Comparison of ENCODE assay signal across 9 cellular contexts in the genomic region with DNA sequence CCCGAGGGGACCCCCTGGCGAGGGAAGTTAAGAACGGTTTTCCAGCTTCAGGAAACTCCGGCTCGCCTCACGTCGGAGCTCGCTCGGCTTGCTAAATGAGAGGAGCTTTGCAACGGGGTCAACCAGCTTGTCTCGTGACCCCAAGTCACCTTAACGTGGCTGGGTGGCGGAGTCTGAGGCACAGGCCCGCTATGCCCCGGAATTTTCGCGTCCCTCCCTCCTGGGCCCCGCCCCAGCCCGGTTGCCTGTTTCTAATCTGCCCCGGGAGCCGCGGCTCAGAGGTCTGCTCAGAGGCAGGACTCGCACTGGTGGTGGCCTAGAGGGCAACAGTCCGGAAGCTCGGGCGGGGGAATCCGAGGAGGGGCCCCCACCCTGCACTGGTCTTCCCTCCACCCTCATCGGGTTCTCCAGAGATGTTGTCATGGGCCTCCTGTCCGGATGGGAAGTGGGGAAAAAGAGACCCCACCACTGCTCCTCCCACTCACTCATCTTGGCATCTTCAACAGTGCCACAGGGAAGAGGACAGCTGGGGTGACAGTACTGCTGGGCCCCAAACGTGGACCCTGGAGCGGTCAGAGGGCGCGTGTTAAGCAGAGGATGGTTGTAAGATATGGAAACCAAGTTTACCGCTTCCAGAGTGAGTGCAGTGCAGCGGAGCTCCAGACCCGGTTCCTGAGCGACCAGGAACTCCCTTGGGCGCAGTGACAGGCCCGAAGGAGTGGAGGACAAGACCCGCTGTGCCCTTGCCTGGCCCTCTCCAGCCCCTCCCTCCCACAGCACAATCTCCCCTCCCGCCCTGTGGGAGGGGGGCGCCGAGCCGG. TPM values are rescaled to one million over a fixed set of nuclear protein-coding genes. Genes with fewer than 3 reads are reported as not detected.
DNase-seq lines count a peak whose midpoint lies in the region; TF ChIP-seq lines count a peak whose summit lies in the region.
"Had no signal": no experiment of that assay in that cellular context is flagged by ENCODE, and none has a peak within 500 bp of the region (broad histone marks: within the 10 kb centered on the region; RNA-seq: fewer than 3 reads in every experiment).

No MANE protein-coding gene starts in this region.

- H3K9ac ChIP-seq in MM.1S (ENCODE audit: low read length), result 0 out of 2 replicates have a peak overlapping the region, but pooled peaks have one; percentile 16

- TF ChIP-seq CTCF in MM.1S (IDR thresholded peaks at IDR 0.05; ENCODE audit: low read length) (no peak), dorsolateral prefrontal cortex (IDR thresholded peaks at IDR 0.05 in 54 of 56, conservative IDR thresholded peaks at IDR 0.05 in 2 of 56; ENCODE audit: low read depth in 1 of 56, partially characterized antibody in 56 of 56) (no peak), HFFc6 (IDR thresholded peaks at IDR 0.05) (no peak)

- H3K27ac ChIP-seq in CD8-positive, alpha-beta memory T cell (ENCODE audit: low read depth, low read length), result no peak overlapping the region
- H3K27ac ChIP-seq in MM.1S (ENCODE audit: low read length), result no peak overlapping the region
- H3K27ac ChIP-seq in dorsolateral prefrontal cortex, result peak overlapping the region in 34 of 59 donors; percentile 6 to 81 (median 65)

- intact Hi-C loops in dorsolateral prefrontal cortex (cut with DNase I), result loop anchor here in 1 of 2 donors (5.0 to 10.0 kb wide), 2 partner anchors 52 to 96 kb away; a partner anchor contains a TSS

- H3K4me3 Mint-ChIP-seq in CD8-positive, alpha-beta memory T cell, result peak overlapping the region; percentile 60 to 78 (median 65)
- H3K4me3 Mint-ChIP-seq in HFFc6, result no peak overlapping the region

- no peaks in the 10 kb centered on the region for H3K36me3 ChIP-seq in CD8-positive, alpha-beta memory T cell (ENCODE audit: insufficient read depth, low read length)
- H3K36me3 ChIP-seq in MM.1S (replicated peaks; ENCODE audit: insufficient read depth, low read length) (no peaks in the 10 kb centered on the region), neuron (ENCODE audit: insufficient read depth, low read length) (no peaks in the 10 kb centered on the region)

- peaks cover 72 to 87% of the 10 kb centered on the region in 2 donors for H3K27me3 Mint-ChIP-seq in CD8-positive, alpha-beta memory T cell
- peaks cover 83% of the 10 kb centered on the region for H3K27me3 Mint-ChIP-seq in HFFc6 (ENCODE audit: insufficient read depth)

- H3K4me2 ChIP-seq in MM.1S (ENCODE audit: low read depth, low read length), result peak overlapping the region; percentile 85

- no peaks in the 10 kb centered on the region for H3K79me2 ChIP-seq in MM.1S (ENCODE audit: low read length)

- peaks cover 75% of the 10 kb centered on the region for H3K27me3 ChIP-seq in CD8-positive, alpha-beta memory T cell (ENCODE audit: insufficient read depth, low read length, poor library complexity, severe bottlenecking)
- H3K27me3 ChIP-seq in MM.1S (replicated peaks; ENCODE audit: insufficient read depth, low read length), result peaks cover 8% of the 10 kb centered on the region; the same call in 1 of the 2 replicates
- H3K27me3 ChIP-seq in dorsolateral prefrontal cortex, result peaks cover 5 to 86% (median 59%) of the 10 kb centered on the region in 45 donors
- H3K27me3 ChIP-seq in neuron (ENCODE audit: insufficient read depth, low read length), result peaks cover 99% of the 10 kb centered on the region

- POLR2A ChIA-PET in CD8-positive, alpha-beta memory T cell (lab: Charles Lee), result no interaction called here

- H3K9me3 Mint-ChIP-seq in CD8-positive, alpha-beta memory T cell, result no peaks in the 10 kb centered on the region
- H3K9me3 Mint-ChIP-seq in HFFc6, result no peaks in the 10 kb centered on the region

- H2AFZ ChIP-seq in MM.1S (ENCODE audit: low read length) (peak overlapping the region; percentile 90), neuron (ENCODE audit: low read depth, low read length) (peak overlapping the region; percentile 80)

- no peaks in the 10 kb centered on the region for H4K20me1 ChIP-seq in MM.1S (ENCODE audit: insufficient read depth, low read length)

- H3K27ac Mint-ChIP-seq in CD8-positive, alpha-beta memory T cell, result no peak overlapping the region
- H3K27ac Mint-ChIP-seq in HFFc6, result no peak overlapping the region

- no peaks in the 10 kb centered on the region for H3K9me2 ChIP-seq in MM.1S (replicated peaks; ENCODE audit: insufficient read depth, low read length)

- no peaks in the 10 kb centered on the region for H3K36me3 Mint-ChIP-seq in CD8-positive, alpha-beta memory T cell
- H3K36me3 Mint-ChIP-seq in HFFc6 (ENCODE audit: low read depth), result no peaks in the 10 kb centered on the region

- no peak for DNase-seq in CD8-positive, alpha-beta memory T cell
- DNase-seq in MM.1S (no peak), dorsolateral prefrontal cortex (no peak), SIG-M5 (lab: John Stamatoyannopoulos, UW) (no peak), dermis blood vessel endothelial cell (no peak), HFFc6 (no peak), NCI-H1694 treated with DMSO at 0.1 percent for 48 hours (lab: John Stamatoyannopoulos, UW) (no peak)
- DNase-seq: NCI-H2029 treated with DMSO at 0.1 percent for 48 hours had no signal

- H3K4me1 ChIP-seq in CD8-positive, alpha-beta memory T cell (ENCODE audit: insufficient read depth, low read length), result peaks cover 29% of the 10 kb centered on the region
- H3K4me1 ChIP-seq in MM.1S (ENCODE audit: low read length) (no peaks in the 10 kb centered on the region), neuron (ENCODE audit: insufficient read depth, low read length) (peaks cover 58% of the 10 kb centered on the region)

- CTCF ChIA-PET in CD8-positive, alpha-beta memory T cell (lab: Charles Lee), result no interaction called here

- peak overlapping the region; percentile 32 for H3K4me3 ChIP-seq in CD8-positive, alpha-beta memory T cell (ENCODE audit: low read length)
- peak overlapping the region; percentile 63 for H3K4me3 ChIP-seq in MM.1S (ENCODE audit: low read length)
- H3K4me3 ChIP-seq in dorsolateral prefrontal cortex, result peak overlapping the region in 57 of 59 donors; percentile 22 to 71 (median 53)
- no peak overlapping the region for H3K4me3 ChIP-seq in neuron (ENCODE audit: low read length)

- peaks cover 36 to 63% (median 45%) of the 10 kb centered on the region in 3 donors for H3K4me1 Mint-ChIP-seq in CD8-positive, alpha-beta memory T cell
- peaks cover 20% of the 10 kb centered on the region for H3K4me1 Mint-ChIP-seq in HFFc6 (ENCODE audit: low read depth)

- no peaks in the 10 kb centered on the region for H3K9me3 ChIP-seq in CD8-positive, alpha-beta memory T cell (ENCODE audit: low read length)
- no peaks in the 10 kb centered on the region for H3K9me3 ChIP-seq in MM.1S (replicated peaks; ENCODE audit: insufficient read depth, low read length)
- H3K9me3 ChIP-seq in neuron (ENCODE audit: low read length), result peaks cover 4% of the 10 kb centered on the region

- no peaks in the 10 kb centered on the region for H3F3A ChIP-seq in MM.1S (ENCODE audit: insufficient read depth, low read length)

RNA-seq across cellular contexts. Expression of a gene that starts 3.4 kb away (rescaled TPM):
- total RNA-seq in CD8-positive, alpha-beta memory T cell, result not detected
- not detected for polyA plus RNA-seq in CD8-positive, alpha-beta memory T cell
- 10 to 100 TPM in 109 of 120 experiments, 1 to 10 TPM in 11; 5.0 to 64.6 (median 15.3) TPM for total RNA-seq in dorsolateral prefrontal cortex
- not detected in 2 replicates for total RNA-seq in dermis blood vessel endothelial cell
- total RNA-seq in HFFc6 (2021; fragmentation: NEBNext Ultra II Directional; extraction: Animal tissue kit (Norgen Biotek cat#: 25700)), result not detected

Comparison
In these comparisons a context has a peak if more than half of its experiments do, and no peak if none do; other contexts are left out.
1. H3K27ac ChIP-seq: peak in dorsolateral prefrontal cortex (34 of 59); none in CD8-positive, alpha-beta memory T cell (single experiment) and MM.1S (single experiment).